9 cellular contexts compared by ENCODE assay signal in the genomic region with DNA sequence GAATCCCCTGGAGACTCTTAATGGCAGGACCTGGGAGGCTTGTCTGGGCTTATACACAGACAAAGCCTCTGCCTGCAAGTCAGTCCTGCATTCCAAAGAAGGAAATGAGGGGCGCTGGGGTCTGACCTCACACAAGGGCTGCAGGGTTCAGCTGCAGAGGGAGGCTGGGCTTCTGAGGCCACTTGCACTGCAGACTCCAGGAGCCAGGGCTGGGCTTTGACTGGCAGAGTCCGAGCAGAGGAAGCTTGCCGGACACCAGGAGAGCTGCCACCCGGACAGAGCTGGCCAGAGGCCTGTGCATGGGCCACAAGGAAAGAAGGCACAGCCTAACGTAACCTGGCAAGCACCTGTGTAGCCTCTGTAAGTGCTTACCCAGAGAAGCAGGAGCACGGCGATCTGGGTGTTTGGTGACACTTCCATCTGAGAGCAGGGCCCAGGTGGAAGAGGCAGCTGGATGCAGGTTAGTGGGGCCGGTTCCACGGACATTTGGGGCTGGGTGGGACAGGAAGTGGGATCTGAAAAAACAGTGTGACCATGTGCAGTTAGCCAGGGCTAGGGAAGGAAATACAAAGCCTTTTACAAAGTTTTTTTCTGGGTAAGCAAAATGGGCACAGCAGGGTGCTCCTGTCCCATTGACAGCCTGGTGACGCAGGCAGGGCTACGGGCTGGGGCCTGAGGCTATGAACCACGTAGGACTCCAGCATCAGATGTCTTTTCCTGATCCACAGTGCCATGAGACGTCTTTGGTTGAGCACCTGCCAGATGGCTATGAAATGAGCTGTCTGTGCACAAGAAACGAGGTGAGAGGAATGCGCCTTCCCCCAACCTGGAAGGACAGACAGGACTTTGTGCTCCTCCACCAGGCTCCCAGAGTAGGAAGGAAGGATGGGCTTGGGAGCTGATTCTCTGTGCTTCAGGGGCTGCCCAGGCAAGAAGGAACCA. TPM values are rescaled to one million over a fixed set of nuclear protein-coding genes. Genes with fewer than 3 reads are reported as not detected.
DNase-seq lines count a peak whose midpoint lies in the region; ATAC-seq, FAIRE-seq and TF ChIP-seq lines count a peak whose summit lies in the region.
"Had no signal": no experiment of that assay in that cellular context is flagged by ENCODE, and none has a peak within 500 bp of the region (broad histone marks: within the 10 kb centered on the region; RNA-seq: fewer than 3 reads in every experiment).

No MANE protein-coding gene starts in this region.

- H3K14ac ChIP-seq in IMR-90 (replicated peaks; ENCODE audit: low read depth, low read length) = no peak overlapping the region

- H3K27ac ChIP-seq in CD4-positive, alpha-beta T cell (ENCODE audit: low read depth, low read length) = no peak overlapping the region
- H3K27ac ChIP-seq in IMR-90 (ENCODE audit: insufficient read depth, low read length) = no peak overlapping the region

- CTCF ChIA-PET in CD4-positive, alpha-beta T cell (lab: Charles Lee) = interaction anchor here (0.9 to 1.9 kb wide), 2 partner anchors 10 to 20 kb away, joined by 4 to 5 read pairs; no protein-coding TSS in a partner anchor
- CTCF ChIA-PET in IMR-90 (lab: Yijun Ruan, JAX) = interaction anchor here (1.4 kb wide), 1 partner anchor 9 kb away, joined by 5 read pairs; no protein-coding TSS in a partner anchor

- no peak overlapping the region for H3K4me3 ChIP-seq in IMR-90 (ENCODE audit: insufficient read depth, low read depth, low read length)

- H4K8ac ChIP-seq in IMR-90 (ENCODE audit: low read depth in 2 of 2, low read length in 2 of 2) = no peak overlapping the region

- no peak for FAIRE-seq in GM19239 (lab: Jason Lieb, UNC)

- no peaks in the 10 kb centered on the region for H3K27me3 Mint-ChIP-seq in CD4-positive, alpha-beta T cell
- H3K27me3 Mint-ChIP-seq in activated naive CD8-positive, alpha-beta T cell treated with anti-CD3 and anti-CD28 coated beads, Interleukin-2, amount 10 ng/mL, durations not matched to agents 7 days and 5 days = no peaks in the 10 kb centered on the region
- H3K27me3 Mint-ChIP-seq in naive B cell = no peaks in the 10 kb centered on the region

- ATAC-seq in CD4-positive, alpha-beta T cell (ENCODE audit: poor library complexity) = no peak
- ATAC-seq in IMR-90 (ENCODE audit: low read depth) = peak; percentile 10; the same call in 1 of the 2 replicates
- no peak for ATAC-seq in activated naive CD8-positive, alpha-beta T cell treated with anti-CD3 and anti-CD28 coated beads, Interleukin-2, amount 10 ng/mL, durations not matched to agents 7 days and 5 days (ENCODE audit: low read depth)
- no peak for ATAC-seq in naive B cell (ENCODE audit: low read depth in 2 of 2)
- ATAC-seq in GM21786 (IDR thresholded peaks at IDR 0.05; ENCODE audit: unreplicated experiment) = no peak

- H2AFZ ChIP-seq in IMR-90 (replicated peaks; ENCODE audit: low read length, poor library complexity) = peak overlapping the region; percentile 1

- H3K4me2 ChIP-seq in IMR-90 (ENCODE audit: low read depth, low read length) = no peak overlapping the region

- H4K91ac ChIP-seq in IMR-90 (ENCODE audit: insufficient read depth, low read depth, low read length) = no peak overlapping the region

- no peaks in the 10 kb centered on the region for H3K36me3 Mint-ChIP-seq in CD4-positive, alpha-beta T cell (ENCODE audit: low read depth)
- H3K36me3 Mint-ChIP-seq in activated naive CD8-positive, alpha-beta T cell treated with anti-CD3 and anti-CD28 coated beads, Interleukin-2, amount 10 ng/mL, durations not matched to agents 7 days and 5 days = no peaks in the 10 kb centered on the region
- no peaks in the 10 kb centered on the region for H3K36me3 Mint-ChIP-seq in naive B cell

- H2BK120ac ChIP-seq in IMR-90 (ENCODE audit: low read depth, low read length) = no peak overlapping the region

- no peak overlapping the region for H3K56ac ChIP-seq in IMR-90 (ENCODE audit: extremely low read depth, insufficient read depth, low read length)

- peaks cover 49% of the 10 kb centered on the region for H3K4me1 Mint-ChIP-seq in CD4-positive, alpha-beta T cell (ENCODE audit: low read depth)
- peaks cover 33% of the 10 kb centered on the region for H3K4me1 Mint-ChIP-seq in activated naive CD8-positive, alpha-beta T cell treated with anti-CD3 and anti-CD28 coated beads, Interleukin-2, amount 10 ng/mL, durations not matched to agents 7 days and 5 days
- peaks cover 30 to 36% (median 32%) of the 10 kb centered on the region in 3 donors for H3K4me1 Mint-ChIP-seq in naive B cell

- H2AK9ac ChIP-seq in IMR-90 (replicated peaks; ENCODE audit: low read depth, low read length, poor library complexity) = no peak overlapping the region

- TF ChIP-seq POLR2A in IMR-90 (IDR thresholded peaks at IDR 0.05; ENCODE audit: low read depth, low read length) = no peak

- H3K4me1 ChIP-seq in IMR-90 (ENCODE audit: control insufficient read depth, insufficient read depth, low read length) = peaks cover 7% of the 10 kb centered on the region; the same call in 1 of the 2 replicates

- intact Hi-C loops in CD4-positive, alpha-beta T cell (cut with DNase I, micrococcal nuclease) = loop anchor here (5.0 kb wide), 2 partner anchors 312 to 457 kb away; a partner anchor contains a TSS
- intact Hi-C loops in IMR-90 (cut with micrococcal nuclease) = no loop called here

- H3K4ac ChIP-seq in IMR-90 (ENCODE audit: low read depth, low read length) = no peak overlapping the region

- POLR2A ChIA-PET in CD4-positive, alpha-beta T cell (lab: Charles Lee) = interaction anchor here (2.1 kb wide), 1 partner anchor 20 kb away, joined by 9 read pairs; no protein-coding TSS in a partner anchor
- POLR2A ChIA-PET in IMR-90 (lab: Charles Lee; ENCODE audit: unreplicated experiment) = no interaction called here
- POLR2A ChIA-PET in activated naive CD8-positive, alpha-beta T cell treated with anti-CD3 and anti-CD28 coated beads, Interleukin-2, amount 10 ng/mL, durations not matched to agents 7 days and 5 days (lab: Charles Lee) = interaction anchor here (2.2 to 12.2 kb wide), 2 partner anchors 19 to 37 kb away, joined by 10 to 226 read pairs; a partner anchor contains a TSS

- no peaks in the 10 kb centered on the region for H3K9me3 ChIP-seq in CD4-positive, alpha-beta T cell (ENCODE audit: control insufficient read depth, low read length)
- no peaks in the 10 kb centered on the region for H3K9me3 ChIP-seq in IMR-90 (ENCODE audit: control insufficient read depth, insufficient read depth, low read length)

- H3K9me3 Mint-ChIP-seq in CD4-positive, alpha-beta T cell = no peaks in the 10 kb centered on the region
- no peaks in the 10 kb centered on the region for H3K9me3 Mint-ChIP-seq in activated naive CD8-positive, alpha-beta T cell treated with anti-CD3 and anti-CD28 coated beads, Interleukin-2, amount 10 ng/mL, durations not matched to agents 7 days and 5 days
- H3K9me3 Mint-ChIP-seq in naive B cell = no peaks in the 10 kb centered on the region

- H4K20me1 ChIP-seq in IMR-90 (ENCODE audit: insufficient read depth, low read length) = no peaks in the 10 kb centered on the region; the same call in 1 of the 2 replicates

- H4K5ac ChIP-seq in IMR-90 (ENCODE audit: low read depth, low read length) = no peak overlapping the region

- H3K36me3 ChIP-seq in IMR-90 (ENCODE audit: control insufficient read depth, insufficient read depth, low read length) = no peaks in the 10 kb centered on the region

- no peak overlapping the region for H3K18ac ChIP-seq in IMR-90 (ENCODE audit: low read depth, low read length)

- no peak overlapping the region for H2AK5ac ChIP-seq in IMR-90 (ENCODE audit: low read depth, low read length)

- no peak overlapping the region for H3K9ac ChIP-seq in IMR-90 (ENCODE audit: low read depth, low read length)

- peak overlapping the region; percentile 79 for H3K27ac Mint-ChIP-seq in CD4-positive, alpha-beta T cell
- H3K27ac Mint-ChIP-seq in activated naive CD8-positive, alpha-beta T cell treated with anti-CD3 and anti-CD28 coated beads, Interleukin-2, amount 10 ng/mL, durations not matched to agents 7 days and 5 days = peak overlapping the region; percentile 80
- H3K27ac Mint-ChIP-seq in naive B cell = peak overlapping the region in 5 of 6 donors; percentile 20 to 95 (median 76)

- H3K9me1 ChIP-seq in IMR-90 (ENCODE audit: insufficient read depth, low read length) = 0 out of 2 replicates have a peak, but pooled peaks cover 4% of the 10 kb centered on the region

- peak overlapping the region; percentile 48 for H3K4me3 Mint-ChIP-seq in CD4-positive, alpha-beta T cell
- H3K4me3 Mint-ChIP-seq in activated naive CD8-positive, alpha-beta T cell treated with anti-CD3 and anti-CD28 coated beads, Interleukin-2, amount 10 ng/mL, durations not matched to agents 7 days and 5 days = peak overlapping the region; percentile 25
- H3K4me3 Mint-ChIP-seq in naive B cell = peak overlapping the region in 6 of 8 donors; percentile 27 to 77 (median 58)

- H2BK5ac ChIP-seq in IMR-90 (ENCODE audit: low read depth, low read length, poor library complexity, severe bottlenecking) = no peak overlapping the region

- H2BK15ac ChIP-seq in IMR-90 (ENCODE audit: low read depth, low read length) = no peak overlapping the region

- H2BK20ac ChIP-seq in IMR-90 (ENCODE audit: low read depth, low read length) = no peak overlapping the region

- dilution Hi-C loops in IMR-90 (cut with HindIII; ENCODE audit: low sequenced_read_pairs, unreplicated experiment) = loop anchor here (25.0 kb wide), 1 partner anchor 522 kb away; a partner anchor contains a TSS

- BruUV-seq in IMR-90 (replicated peaks; lab: Mats Ljungman, UMichigan) = no TSS peak

- H3K27me3 ChIP-seq in CD4-positive, alpha-beta T cell (ENCODE audit: control insufficient read depth, insufficient read depth, low read length) = no peaks in the 10 kb centered on the region
- H3K27me3 ChIP-seq in IMR-90 (ENCODE audit: control insufficient read depth, insufficient read depth, low read length) = 0 out of 2 replicates have a peak, but pooled peaks cover 1% of the 10 kb centered on the region

- in situ Hi-C loops in IMR-90 (cut with MboI; ENCODE audit: low sequenced_read_pairs) = no loop called here

- no peak for TF ChIP-seq CTCF in CD4-positive, alpha-beta T cell (IDR thresholded peaks at IDR 0.05)
- TF ChIP-seq CTCF in IMR-90 (conservative IDR thresholded peaks at IDR 0.05; ENCODE audit: low read depth, low read length) = no peak

- WGBS in IMR-90 (ENCODE audit: extremely low coverage in 2 of 2, insufficient read length in 1 of 2), 2 experiments = 70% methylated on average over 10 of the region's 15 CpGs; no CpG with 5 or more reads in 1 of the 2 experiments

- no peaks in the 10 kb centered on the region for H3K79me1 ChIP-seq in IMR-90 (ENCODE audit: low read depth in 1 of 2, low read length in 2 of 2)

- TF ChIP-seq RAD21 in IMR-90 (IDR thresholded peaks at IDR 0.05; ENCODE audit: low read length) = no peak

- DNase-seq in CD4-positive, alpha-beta T cell = no peak
- DNase-seq in IMR-90 (no peak), naive B cell (no peak), GM19239 (ENCODE audit: insufficient read length, low spot score) (no peak), NCI-H446 (lab: John Stamatoyannopoulos, UW) (no peak)
- no peak for DNase-seq in activated naive CD8-positive, alpha-beta T cell treated with anti-CD3 and anti-CD28 coated beads, Interleukin-2, amount 10 ng/mL, durations not matched to agents 7 days and 5 days
- DNase-seq in central memory CD4-positive, alpha-beta T cell = no peak
- DNase-seq: stimulated activated CD4-positive, alpha-beta T cell treated with anti-CD3 and anti-CD28 coated beads, Interleukin-4, amount 100 ng/mL, for 1 hour had no signal

- no peak overlapping the region for H3K23ac ChIP-seq in IMR-90 (ENCODE audit: low read depth, low read length)

RNA-seq across cellular contexts. Expression of a gene that starts 37.3 kb away (rescaled TPM):
- total RNA-seq in CD4-positive, alpha-beta T cell = 100 to 1,000 TPM; 118 to 129 TPM
- total RNA-seq in IMR-90 (2012; rRNA removed) = 21.3 and 37.5 TPM in 2 replicates
- 18.2 and 24.9 TPM in 2 replicates for polyA plus RNA-seq in IMR-90 (2012; rRNA removed)
- polyA plus RNA-seq in IMR-90 (2012; cell fraction: cytosol; rRNA removed) = 5.2 and 5.4 TPM in 2 replicates
- 9.9 and 32.7 TPM in 2 replicates for polyA plus RNA-seq in IMR-90 (2012; cell fraction: nucleus; rRNA removed; ENCODE audit: low replicate concordance)
- 100 to 1,000 TPM; 168 to 171 TPM for total RNA-seq in activated naive CD8-positive, alpha-beta T cell treated with anti-CD3 and anti-CD28 coated beads, Interleukin-2, amount 10 ng/mL, durations not matched to agents 7 days and 5 days
- 100 to 1,000 TPM; 112 to 165 (median 146) TPM for polyA plus RNA-seq in naive B cell (ENCODE audit: low read depth in 6 of 6)
